In the genomic region with DNA sequence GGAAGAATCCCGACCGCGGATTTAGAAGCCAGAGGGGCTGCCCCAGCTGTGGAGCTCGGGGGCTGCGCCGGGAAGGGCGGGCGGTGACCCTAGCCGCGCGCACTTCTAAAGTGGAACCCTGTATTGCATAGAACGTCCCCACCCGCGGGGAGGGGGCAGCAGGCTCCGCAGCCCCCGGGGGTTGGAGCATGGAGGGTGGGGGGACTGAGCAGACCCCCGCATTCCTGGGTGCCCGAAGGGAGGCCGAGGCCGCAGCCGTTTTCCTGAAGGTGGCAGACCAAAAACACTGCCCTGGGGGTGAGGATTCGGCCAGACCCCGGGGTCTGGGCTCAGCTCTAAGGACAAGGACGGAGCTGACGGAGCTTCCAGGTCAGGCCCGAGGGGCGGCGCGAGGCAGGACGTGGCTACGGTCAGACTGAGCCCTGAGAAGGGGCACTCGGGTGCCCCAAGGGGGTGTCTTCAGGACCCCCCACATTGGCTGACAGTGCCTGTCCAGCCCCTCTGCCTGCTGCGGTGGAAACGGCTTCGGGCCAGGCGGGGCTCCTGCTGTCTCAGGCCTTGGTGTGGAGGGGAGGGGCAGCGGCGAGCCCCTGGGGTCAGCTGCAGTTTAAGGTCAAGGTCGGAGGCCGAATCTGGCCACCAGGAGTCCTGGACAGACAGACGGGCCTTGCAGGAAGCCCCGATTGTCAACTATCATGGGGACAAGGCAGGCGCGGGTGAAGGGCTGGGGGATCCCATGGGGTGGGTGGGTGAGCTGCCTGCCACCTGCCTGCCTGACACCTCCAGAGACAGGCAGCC, we compare ENCODE assay signal across 19 cellular contexts. TPM values are rescaled to one million over a fixed set of nuclear protein-coding genes. Genes with fewer than 3 reads are reported as not detected.
DNase-seq lines count a peak whose midpoint lies in the region; ATAC-seq, FAIRE-seq and TF ChIP-seq lines count a peak whose summit lies in the region.
"Had no signal": no experiment of that assay in that cellular context is flagged by ENCODE, and none has a peak within 500 bp of the region (broad histone marks: within the 10 kb centered on the region; RNA-seq: fewer than 3 reads in every experiment).

No MANE protein-coding gene starts in this region.

- H3K9me3 ChIP-seq in NT2/D1 (ENCODE audit: insufficient read depth, low read length) (no peaks in the 10 kb centered on the region), left ventricle myocardium inferior (replicated peaks) (peaks cover 10% of the 10 kb centered on the region), sigmoid colon (peaks cover 0 to 3% (median 0%) of the 10 kb centered on the region in 4 donors), BE2C (no peaks in the 10 kb centered on the region)

- no peak for TF ChIP-seq EP300 in sigmoid colon (IDR thresholded peaks at IDR 0.05)

- intact Hi-C loops in left ventricle myocardium inferior (cut with micrococcal nuclease) = no loop called here
- intact Hi-C loops in sigmoid colon (cut with DNase I) = no loop called here

- peak; percentile 8 for TF ChIP-seq CTCF in left ventricle myocardium inferior (IDR thresholded peaks at IDR 0.05; ENCODE audit: borderline replicate concordance)
- no peak for TF ChIP-seq CTCF in sigmoid colon (IDR thresholded peaks at IDR 0.05)
- TF ChIP-seq CTCF in BE2C (IDR thresholded peaks at IDR 0.05; ENCODE audit: low read depth, low read length) = no peak

- no peak for ATAC-seq in stimulated activated naive CD8-positive, alpha-beta T cell treated with anti-CD3 and anti-CD28 coated beads, Interleukin-15, Interleukin-2, amounts not matched to agents 100 U/mL and 50 U/mL, for 24 hours
- ATAC-seq in HG02588 (IDR thresholded peaks at IDR 0.05; ENCODE audit: unreplicated experiment) = no peak

- H3K27me3 ChIP-seq in NT2/D1 (ENCODE audit: insufficient read depth, insufficient read length) (no peaks in the 10 kb centered on the region), left ventricle myocardium inferior (ENCODE audit: low read depth) (no peaks in the 10 kb centered on the region), sigmoid colon (no peaks in the 10 kb centered on the region), BE2C (no peaks in the 10 kb centered on the region)
- H3K27me3 ChIP-seq: BLaER1, SJSA1 had no signal

- H3K4me3 ChIP-seq in NT2/D1 (ENCODE audit: insufficient read length, low read depth) (no peak overlapping the region), left ventricle myocardium inferior (no peak overlapping the region), sigmoid colon (no peak overlapping the region), BE2C (ENCODE audit: low read depth, low read length) (no peak overlapping the region)
- H3K4me3 ChIP-seq: BLaER1, SJSA1 had no signal

- DNase-seq in GM12891 (ENCODE audit: insufficient read length, low spot score) = no peak
- DNase-seq in NT2/D1 (ENCODE audit: low read depth, low spot score) = no peak
- DNase-seq in left ventricle myocardium inferior = no peak
- DNase-seq in sigmoid colon = peak; percentile 71
- DNase-seq in stimulated activated naive CD8-positive, alpha-beta T cell treated with anti-CD3 and anti-CD28 coated beads, Interleukin-15, Interleukin-2, amounts not matched to agents 100 U/mL and 50 U/mL, for 24 hours = no peak
- no peak for DNase-seq in activated CD8-positive, alpha-beta memory T cell treated with anti-CD3 and anti-CD28 coated beads for 24 hours
- no peak for DNase-seq in BE2C
- DNase-seq: activated gamma-delta T cell treated with Interleukin-2 at 50 U/mL for 16 hours; effector CD8-positive, alpha-beta T cell; foreskin fibroblast; GOT3; mesendoderm; NCI-H1048; nucleus accumbens; small intestine; stimulated activated naive CD4-positive, alpha-beta T cell treated with Interleukin-2 at 50 U/mL for 16 hours had no signal

- H3K27ac ChIP-seq in left ventricle myocardium inferior (replicated peaks) (peak overlapping the region; percentile 100), sigmoid colon (peak overlapping the region; percentile 91 to 99 (median 96))
- H3K27ac ChIP-seq: BLaER1, SJSA1 had no signal

- no peak for FAIRE-seq in GM12891 (lab: Jason Lieb, UNC)
- FAIRE-seq: small intestine had no signal

- peak overlapping the region; percentile 42 for H3K9ac ChIP-seq in NT2/D1 (ENCODE audit: insufficient read length, low read depth)
- H3K9ac ChIP-seq: BLaER1 had no signal

- TF ChIP-seq POLR2A in GM12891 (IDR thresholded peaks at IDR 0.05; ENCODE audit: low read depth, low read length) (no peak), sigmoid colon (IDR thresholded peaks at IDR 0.05) (no peak)

- H3K36me3 ChIP-seq in NT2/D1 (ENCODE audit: insufficient read depth, insufficient read length, low read length) (peaks cover 58% of the 10 kb centered on the region), left ventricle myocardium inferior (peaks cover 50% of the 10 kb centered on the region), sigmoid colon (peaks cover 30 to 45% (median 39%) of the 10 kb centered on the region in 4 donors), BE2C (peaks cover 43% of the 10 kb centered on the region)

- 88 to 93% methylated on average over 44 of the region's 44 CpGs for WGBS in sigmoid colon, 2 donors

- H3K4me1 ChIP-seq in NT2/D1 (ENCODE audit: insufficient read depth, insufficient read length) = peaks cover 42% of the 10 kb centered on the region
- H3K4me1 ChIP-seq in left ventricle myocardium inferior = peaks cover 51% of the 10 kb centered on the region
- peaks cover 2 to 66% (median 43%) of the 10 kb centered on the region in 4 donors for H3K4me1 ChIP-seq in sigmoid colon
- peaks cover 23% of the 10 kb centered on the region for H3K4me1 ChIP-seq in BE2C

TF ChIP-seq in GM12891, 5 proteins besides CTCF, POLR2A, EP300 and RAD21:
- TF ChIP-seq POU2F2 (IDR thresholded peaks at IDR 0.05; ENCODE audit: low read depth, low read length) (no peak), POLR2AphosphoS5 (IDR thresholded peaks at IDR 0.05; ENCODE audit: low read depth, low read length) (peak; percentile 13; the same call in 1 of the 2 replicates)

RNA-seq across cellular contexts. Expression of gene MKNK2, which starts 12.6 kb away (rescaled TPM):
- polyA plus RNA-seq in GM12891 (2012; ENCODE audit: low read depth, missing spikeins) = 178 TPM
- total RNA-seq in left ventricle myocardium inferior = 200 TPM
- total RNA-seq in sigmoid colon = 100 to 1,000 TPM in 3 of 4 donors, 10 to 100 TPM in 1; 83.1 to 124 (median 107) TPM
- 100 to 1,000 TPM; 121 to 157 (median 129) TPM for polyA plus RNA-seq in sigmoid colon
- 117 TPM for polyA plus RNA-seq in BE2C (2012; ENCODE audit: insufficient read depth, insufficient read length, low read depth)

RNA-seq across cellular contexts. Expression of gene BTBD2, which starts 23.0 kb away (rescaled TPM):
- polyA plus RNA-seq in GM12891 (2012; ENCODE audit: low read depth, missing spikeins) = 42.2 TPM
- 53.4 TPM for total RNA-seq in left ventricle myocardium inferior
- total RNA-seq in sigmoid colon = 10 to 100 TPM; 43.8 to 82.8 (median 50.3) TPM
- 10 to 100 TPM; 31.9 to 58.7 (median 46.2) TPM for polyA plus RNA-seq in sigmoid colon
- polyA plus RNA-seq in BE2C (2012; ENCODE audit: insufficient read depth, insufficient read length, low read depth) = 80.0 TPM

RNA-seq across cellular contexts. Expression of gene MOB3A, which starts 57.6 kb away (rescaled TPM):
- 112 TPM for polyA plus RNA-seq in GM12891 (2012; ENCODE audit: low read depth, missing spikeins)
- total RNA-seq in left ventricle myocardium inferior (16.1 TPM), sigmoid colon (10 to 100 TPM; 25.7 to 65.4 (median 32.0) TPM)
- polyA plus RNA-seq in sigmoid colon = 10 to 100 TPM; 14.4 to 36.1 (median 14.6) TPM
- 9.7 TPM for polyA plus RNA-seq in BE2C (2012; ENCODE audit: insufficient read depth, insufficient read length, low read depth)

RNA-seq across cellular contexts. Expression of gene IZUMO4, which starts 58.2 kb away (rescaled TPM):
- polyA plus RNA-seq in GM12891 (2012; ENCODE audit: low read depth, missing spikeins) = 47.3 TPM
- total RNA-seq in left ventricle myocardium inferior (2.8 TPM), sigmoid colon (1 to 10 TPM; 2.3 to 6.0 (median 4.6) TPM)
- polyA plus RNA-seq in sigmoid colon = 1 to 10 TPM; 2.4 to 8.5 (median 3.5) TPM
- not detected for polyA plus RNA-seq in BE2C (2012; ENCODE audit: insufficient read depth, insufficient read length, low read depth)
